ENCODE assay signal across 8 cellular contexts in genomic region chr2:208820289-208820688, GRCh38.
DNase-seq lines count a peak whose midpoint lies in the region; TF ChIP-seq lines count a peak whose summit lies in the region.

No MANE protein-coding gene starts in this region.

- TF ChIP-seq CTCF in chondrocyte (IDR thresholded peaks at IDR 0.05): peak; percentile 52
- no peak for TF ChIP-seq CTCF in brain microvascular endothelial cell (IDR thresholded peaks at IDR 0.05; ENCODE audit: low read depth, low read length, missing control alignments)

- intact Hi-C loops in posterior cingulate gyrus (cut with DNase I): no loop called here

- H3K27ac Mint-ChIP-seq in chondrocyte (ENCODE audit: unreplicated experiment): no peak overlapping the region

- no peak overlapping the region for H3K27ac ChIP-seq in brain microvascular endothelial cell

- H3K4me1 Mint-ChIP-seq in chondrocyte (ENCODE audit: low read depth): no peaks in the 10 kb centered on the region

- H3K36me3 ChIP-seq in H7 (replicated peaks; ENCODE audit: control insufficient read depth, insufficient read depth, low read length): no peaks in the 10 kb centered on the region
- no peaks in the 10 kb centered on the region for H3K36me3 ChIP-seq in brain microvascular endothelial cell (replicated peaks)

- H3K4me3 Mint-ChIP-seq in chondrocyte (ENCODE audit: unreplicated experiment): no peak overlapping the region

- no peaks in the 10 kb centered on the region for H3K9me3 Mint-ChIP-seq in chondrocyte (ENCODE audit: low read depth)

- no peaks in the 10 kb centered on the region for H3K36me3 Mint-ChIP-seq in chondrocyte (ENCODE audit: low read depth)

- no peak overlapping the region for H3K4me3 ChIP-seq in H7 (ENCODE audit: insufficient read depth, low read depth, low read length)
- H3K4me3 ChIP-seq in brain microvascular endothelial cell (ENCODE audit: low read depth, low read length): no peak overlapping the region

- DNase-seq in ELR (ENCODE audit: low read depth) (peak; percentile 10), H7 (peak; percentile 29), NCI-H1436 treated with DMSO at 0.1 percent for 48 hours (lab: John Stamatoyannopoulos, UW) (peak; percentile 72), chondrocyte (ENCODE audit: low spot score) (no peak), posterior cingulate gyrus (no peak), brain microvascular endothelial cell (no peak)
- DNase-seq in stimulated activated CD4-positive, alpha-beta T cell treated with anti-CD3 and anti-CD28 coated beads, Interleukin-12 subunit alpha, Interleukin-12 subunit beta, amount 100 ng/mL, for 4 hours: no peak
- DNase-seq in activated CD4-positive, CD25-positive, alpha-beta regulatory T cell (lab: John Stamatoyannopoulos, UW): no peak

- in situ Hi-C loops in brain microvascular endothelial cell (cut with HindIII; ENCODE audit: low pct_ligation_motif_present, low sequenced_read_pairs): no loop called here

- H3K27me3 Mint-ChIP-seq in chondrocyte (ENCODE audit: low read depth): peaks cover 9% of the 10 kb centered on the region

- H3K27me3 ChIP-seq in H7 (ENCODE audit: control insufficient read depth, insufficient read depth, low read length) (no peaks in the 10 kb centered on the region), brain microvascular endothelial cell (replicated peaks) (no peaks in the 10 kb centered on the region)

Comparison
In these comparisons a context has a peak if more than half of its experiments do, and no peak if none do; other contexts are left out.
1. DNase-seq: peak in ELR (single experiment), H7 (single experiment) and NCI-H1436 treated with DMSO at 0.1 percent for 48 hours (single experiment); none in chondrocyte (single experiment), posterior cingulate gyrus (0 of 10), stimulated activated CD4-positive, alpha-beta T cell treated with anti-CD3 and anti-CD28 coated beads, Interleukin-12 subunit alpha, Interleukin-12 subunit beta, amount 100 ng/mL, for 4 hours (single experiment), brain microvascular endothelial cell (single experiment) and activated CD4-positive, CD25-positive, alpha-beta regulatory T cell (0 of 4).